22 cellular contexts compared by ENCODE assay signal in genomic region chr5:130243641-130244040, GRCh38.
DNase-seq lines count a peak whose midpoint lies in the region; ATAC-seq and TF ChIP-seq lines count a peak whose summit lies in the region.
"Had no signal": no experiment of that assay in that cellular context is flagged by ENCODE, and none has a peak within 500 bp of the region (broad histone marks: within the 10 kb centered on the region; RNA-seq: fewer than 3 reads in every experiment).

No MANE protein-coding gene starts in this region.

- H3K79me2 ChIP-seq in HCT116 (ENCODE audit: insufficient read depth, low read length) = no peaks in the 10 kb centered on the region

- no peaks in the 10 kb centered on the region for H3K36me3 Mint-ChIP-seq in endodermal cell (ENCODE audit: low read depth)
- H3K36me3 Mint-ChIP-seq: CD14-positive monocyte had no signal

- DNase-seq in D341Med (ENCODE audit: low spot score) = peak; percentile 27
- DNase-seq in HCT116 (ENCODE audit: low read depth, low spot score) = no peak
- DNase-seq in endodermal cell = peak; percentile 65
- peak; percentile 31 for DNase-seq in iPS-NIHi11 (ENCODE audit: low spot score)
- no peak for DNase-seq in dermis blood vessel endothelial cell
- DNase-seq in lower leg skin (ENCODE audit: low spot score in 2 of 2) = no peak
- DNase-seq: 8988T, ACHN, BE2C, IMR-90, KG1, MG63, NCI-H2029, NCI-H446 treated with DMSO at 0.1 percent for 48 hours, NCI-H526, OCI-M1, Peyer's patch, SIG-M5 had no signal

- no peak overlapping the region for H3K9ac ChIP-seq in HCT116 (ENCODE audit: low read length)
- no peak overlapping the region for H3K9ac ChIP-seq in endodermal cell (ENCODE audit: extremely low read depth, low read length, poor library complexity, severe bottlenecking)

- no peak for ATAC-seq in HCT116
- no peak for ATAC-seq in HG03460 (IDR thresholded peaks at IDR 0.05; ENCODE audit: unreplicated experiment)
- no peak for ATAC-seq in HG03521 (IDR thresholded peaks at IDR 0.05; ENCODE audit: unreplicated experiment)

- H3K27ac ChIP-seq in HCT116 (ENCODE audit: low read depth, low read length) (no peak overlapping the region), endodermal cell (ENCODE audit: low read depth, low read length) (no peak overlapping the region)
- H3K27ac ChIP-seq: Peyer's patch, SK-N-MC had no signal

- CTCF ChIA-PET in HCT116 (lab: Charles Lee) = interaction anchor here (1.2 kb wide), 1 partner anchor 45 kb away, joined by 4 read pairs; no protein-coding TSS in a partner anchor

- TF ChIP-seq RAD21 in HCT116 (IDR thresholded peaks at IDR 0.05; ENCODE audit: low read depth) = peak; percentile 25; the same call in 1 of the 2 replicates

- RAD21 ChIA-PET in HCT116 (lab: Charles Lee; ENCODE audit: low non-redundant PET in 1 of 2, low total read pairs in 2 of 2, uncharacterized antibody in 2 of 2, unreplicated experiment in 2 of 2) = no interaction called here

- TF ChIP-seq POLR2A in HCT116 (IDR thresholded peaks at IDR 0.05; ENCODE audit: borderline replicate concordance, extremely low read depth, insufficient read depth, insufficient read length) (no peak), lower leg skin (IDR thresholded peaks at IDR 0.05) (no peak)

- 78 to 90% methylated on average over 1 to 4 of the region's 4 CpGs for WGBS in endodermal cell (ENCODE audit: insufficient coverage in 1 of 2, insufficient read length in 1 of 2), 2 experiments
- 63 to 85% methylated on average over 4 of the region's 4 CpGs for WGBS in lower leg skin, 2 donors

- POLR2A ChIA-PET in HCT116 (lab: Charles Lee) = no interaction called here

- no peaks in the 10 kb centered on the region for H3K9me2 ChIP-seq in HCT116 (ENCODE audit: insufficient read depth)

- no peaks in the 10 kb centered on the region for H3K4me1 ChIP-seq in HCT116 (ENCODE audit: control insufficient read depth in 1 of 2, insufficient read depth in 2 of 2, low read length in 2 of 2)
- no peaks in the 10 kb centered on the region for H3K4me1 ChIP-seq in endodermal cell (ENCODE audit: control insufficient read depth, insufficient read depth, low read length)
- H3K4me1 ChIP-seq: BE2C, Peyer's patch had no signal

- TF ChIP-seq CTCF in HCT116 (IDR thresholded peaks at IDR 0.05 in 2 of 3, conservative IDR thresholded peaks at IDR 0.05 in 1 of 3; ENCODE audit: borderline replicate concordance in 1 of 3, insufficient read depth in 1 of 3, low read depth in 2 of 3, low read length in 2 of 3) = peak; percentile 9 to 29 (median 23); a peak in 2 of 6 replicates
- TF ChIP-seq CTCF in endodermal cell (conservative IDR thresholded peaks at IDR 0.05) = peak; percentile 64
- no peak for TF ChIP-seq CTCF in lower leg skin (IDR thresholded peaks at IDR 0.05)

- H3K9me3 Mint-ChIP-seq in endodermal cell = peaks cover 2% of the 10 kb centered on the region

- no peak overlapping the region for H3K4me3 Mint-ChIP-seq in endodermal cell
- H3K4me3 Mint-ChIP-seq: CD14-positive monocyte had no signal

- H3K9me3 ChIP-seq in HCT116 (ENCODE audit: control insufficient read depth in 1 of 2, insufficient read depth in 1 of 2, low read depth in 1 of 2, low read length in 2 of 2) (no peaks in the 10 kb centered on the region), endodermal cell (ENCODE audit: control insufficient read depth, low read length) (no peaks in the 10 kb centered on the region)
- H3K9me3 ChIP-seq: BE2C, MG63, Peyer's patch had no signal

- no peaks in the 10 kb centered on the region for H3K27me3 ChIP-seq in HCT116 (ENCODE audit: insufficient read depth, low read length)
- H3K27me3 ChIP-seq in endodermal cell (ENCODE audit: control insufficient read depth, insufficient read depth, low read length, poor library complexity, severe bottlenecking) = no peaks in the 10 kb centered on the region
- H3K27me3 ChIP-seq: BE2C, MG63, Peyer's patch had no signal

- H3K27me3 Mint-ChIP-seq in endodermal cell (ENCODE audit: insufficient read depth) = no peaks in the 10 kb centered on the region

- H3K4me3 ChIP-seq in HCT116 (replicated peaks in 1 of 2; ENCODE audit: low read depth in 1 of 2, low read length in 2 of 2) (no peak overlapping the region), endodermal cell (ENCODE audit: low read length) (no peak overlapping the region), lower leg skin (ENCODE audit: low read depth, poor library complexity, severe bottlenecking) (no peak overlapping the region)
- H3K4me3 ChIP-seq: MG63, Peyer's patch, SK-N-MC had no signal

- BruUV-seq in HCT116 (replicated peaks; lab: Mats Ljungman, UMichigan) = no TSS peak

- peaks cover 6% of the 10 kb centered on the region for H3K4me1 Mint-ChIP-seq in endodermal cell
- H3K4me1 Mint-ChIP-seq: CD14-positive monocyte had no signal

- intact Hi-C loops in HCT116 (cut with micrococcal nuclease) (no loop called here), lower leg skin (cut with DNase I; ENCODE audit: low total_unique reads) (no loop called here)

- no peak overlapping the region for H3K27ac Mint-ChIP-seq in endodermal cell
- H3K27ac Mint-ChIP-seq: CD14-positive monocyte had no signal

- H3K36me3 ChIP-seq in HCT116 (ENCODE audit: control insufficient read depth in 1 of 2, insufficient read depth in 2 of 2, low read length in 2 of 2) (no peaks in the 10 kb centered on the region), endodermal cell (ENCODE audit: control insufficient read depth, insufficient read depth, low read length) (no peaks in the 10 kb centered on the region)
- H3K36me3 ChIP-seq: BE2C, MG63, Peyer's patch had no signal

- H3K4me2 ChIP-seq in HCT116 (ENCODE audit: low read length) = no peak overlapping the region

- H2AFZ ChIP-seq in HCT116 (ENCODE audit: low read depth, low read length, poor library complexity, severe bottlenecking) = no peak overlapping the region

- H4K20me1 ChIP-seq in HCT116 (ENCODE audit: insufficient read depth) = no peaks in the 10 kb centered on the region

TF ChIP-seq in HCT116, 20 proteins besides CTCF, POLR2A, EP300 and RAD21:
- TF ChIP-seq ZFX (IDR thresholded peaks at IDR 0.05) (no peak), CEBPB (IDR thresholded peaks at IDR 0.05; ENCODE audit: low read depth) (no peak), ATF3 (IDR thresholded peaks at IDR 0.05) (no peak), EZH2 (IDR thresholded peaks at IDR 0.05) (no peak)

Comparison
In these comparisons a context has a peak if more than half of its experiments do, and no peak if none do; other contexts are left out.
1. DNase-seq: peak in D341Med (single experiment), endodermal cell (single experiment) and iPS-NIHi11 (single experiment); none in HCT116 (single experiment), dermis blood vessel endothelial cell (single experiment) and lower leg skin (0 of 2).
2. CTCF ChIP-seq: peak in HCT116 (3 of 3) and endodermal cell (single experiment); none in lower leg skin (0 of 3).